ENCODE assay signal across 2 cellular contexts in genomic region chr2:173371023-173371422, GRCh38.
TF ChIP-seq lines count a peak whose summit lies in the region.

No MANE protein-coding gene starts in this region.

TF ChIP-seq in K562, 482 proteins besides CTCF, POLR2A, EP300 and RAD21:
- TF ChIP-seq POLR2B (IDR thresholded peaks at IDR 0.05; ENCODE audit: low read depth, partially characterized antibody) (peak; percentile 8), ZNF12 (CRISPR knock-in tag; IDR thresholded peaks at IDR 0.05) (no peak)

TF ChIP-seq in HEK293T, 16 proteins besides CTCF, POLR2A, EP300 and RAD21:
- TF ChIP-seq SUZ12 (IDR thresholded peaks at IDR 0.05) (no peak), FOXA1 (IDR thresholded peaks at IDR 0.05) (no peak), SP1 (IDR thresholded peaks at IDR 0.05) (no peak), TARDBP (IDR thresholded peaks at IDR 0.05) (no peak), ELF4 (IDR thresholded peaks at IDR 0.05) (no peak), BHLHE40 (IDR thresholded peaks at IDR 0.05; ENCODE audit: borderline replicate concordance) (no peak), FOXK2 (IDR thresholded peaks at IDR 0.05) (no peak), ARNT (IDR thresholded peaks at IDR 0.05) (no peak), ZNF384 (IDR thresholded peaks at IDR 0.05) (no peak), HDGF (IDR thresholded peaks at IDR 0.05; ENCODE audit: borderline replicate concordance) (no peak), CTBP1 (IDR thresholded peaks at IDR 0.05; ENCODE audit: borderline replicate concordance) (no peak), NFRKB (IDR thresholded peaks at IDR 0.05) (no peak), L3MBTL2 (conservative IDR thresholded peaks at IDR 0.05) (no peak), PKNOX1 (IDR thresholded peaks at IDR 0.05) (no peak), LEF1 (IDR thresholded peaks at IDR 0.05; ENCODE audit: borderline replicate concordance) (no peak), FOXM1 (IDR thresholded peaks at IDR 0.05; ENCODE audit: borderline replicate concordance) (no peak)
TF ChIP-seq in HEK293T: peak in this region for 0.
